In the genomic region with DNA sequence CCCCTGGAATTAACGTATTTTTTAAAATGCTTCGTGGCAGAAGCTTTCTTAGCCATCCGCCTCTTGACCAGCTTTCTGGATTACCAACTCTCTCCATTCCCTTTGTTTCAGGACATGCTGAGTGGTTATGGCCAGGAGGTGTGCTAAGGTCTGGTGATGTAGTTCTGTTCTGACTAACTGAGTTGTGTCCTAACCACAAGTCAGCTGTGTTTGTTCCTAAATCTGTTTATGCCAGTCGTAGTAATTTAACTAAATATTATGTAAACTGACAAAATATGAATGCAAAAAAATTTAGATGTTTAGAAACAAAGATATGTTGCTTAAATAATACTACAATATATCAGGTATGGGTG, we compare ENCODE assay signal across 13 cellular contexts.
DNase-seq lines count a peak whose midpoint lies in the region; ATAC-seq, FAIRE-seq and TF ChIP-seq lines count a peak whose summit lies in the region.
"Had no signal": no experiment of that assay in that cellular context is flagged by ENCODE, and none has a peak within 500 bp of the region (broad histone marks: within the 10 kb centered on the region; RNA-seq: fewer than 3 reads in every experiment).

No MANE protein-coding gene starts in this region.

- no peak overlapping the region for H2BK20ac ChIP-seq in IMR-90 (ENCODE audit: low read depth, low read length)

- no peak overlapping the region for H2AFZ ChIP-seq in IMR-90 (replicated peaks; ENCODE audit: low read length, poor library complexity)

- H3K79me1 ChIP-seq in IMR-90 (ENCODE audit: low read depth in 1 of 2, low read length in 2 of 2) = peaks cover 4 to 15% of the 10 kb centered on the region in 2 experiments; a peak in 3 of 4 replicates

- H3K36me3 ChIP-seq in IMR-90 (ENCODE audit: control insufficient read depth, insufficient read depth, low read length) (no peaks in the 10 kb centered on the region), left lung (no peaks in the 10 kb centered on the region), thyroid gland (no peaks in the 10 kb centered on the region)
- H3K36me3 ChIP-seq: BE2C, thoracic aorta had no signal

- peaks cover 2% of the 10 kb centered on the region for H3K4me1 ChIP-seq in IMR-90 (ENCODE audit: control insufficient read depth, insufficient read depth, low read length)
- peaks cover 0 to 3% of the 10 kb centered on the region in 2 donors for H3K4me1 ChIP-seq in left lung
- peaks cover 5 to 6% of the 10 kb centered on the region in 2 donors for H3K4me1 ChIP-seq in thyroid gland
- H3K4me1 ChIP-seq: BE2C had no signal

- H4K91ac ChIP-seq in IMR-90 (ENCODE audit: insufficient read depth, low read depth, low read length) = no peak overlapping the region

- no TSS peak for BruUV-seq in IMR-90 (replicated peaks; lab: Mats Ljungman, UMichigan)

- no peaks in the 10 kb centered on the region for H3K4me1 Mint-ChIP-seq in activated T-helper 17 cell treated with anti-CD3 and anti-CD28 coated beads, Interleukin-2, amount 50 U/mL, for 72 hours

- no CpG with 5 or more reads among the region's 4 CpGs for WGBS in IMR-90 (ENCODE audit: extremely low coverage in 2 of 2, insufficient read length in 1 of 2), 2 experiments
- 74 to 89% methylated on average over 4 of the region's 4 CpGs for WGBS in thyroid gland, 2 donors

- no peak overlapping the region for H3K27ac ChIP-seq in IMR-90 (ENCODE audit: insufficient read depth, low read length)
- H3K27ac ChIP-seq in left lung = peak overlapping the region in 1 of 2 donors; percentile 15
- H3K27ac ChIP-seq in thyroid gland = no peak overlapping the region
- H3K27ac ChIP-seq: thoracic aorta had no signal

- no peak overlapping the region for H4K5ac ChIP-seq in IMR-90 (ENCODE audit: low read depth, low read length)

- H3K18ac ChIP-seq in IMR-90 (ENCODE audit: low read depth, low read length) = no peak overlapping the region

- intact Hi-C loops in IMR-90 (cut with micrococcal nuclease) (no loop called here), left lung (cut with DNase I) (no loop called here), thyroid gland (cut with DNase I) (no loop called here)

- H2AK5ac ChIP-seq in IMR-90 (ENCODE audit: low read depth, low read length) = no peak overlapping the region

- H3K9ac ChIP-seq in IMR-90 (ENCODE audit: low read depth, low read length) = no peak overlapping the region

- H3K4me3 Mint-ChIP-seq in activated T-helper 17 cell treated with anti-CD3 and anti-CD28 coated beads, Interleukin-2, amount 50 U/mL, for 72 hours = no peak overlapping the region
- H3K4me3 Mint-ChIP-seq: activated T-cell treated with anti-CD3 and anti-CD28 coated beads, Interleukin-2, amount 50 U/mL, for 4 hours had no signal

- CTCF ChIA-PET in IMR-90 (lab: Yijun Ruan, JAX) = no interaction called here

- no peak overlapping the region for H3K4ac ChIP-seq in IMR-90 (ENCODE audit: low read depth, low read length)

- no peak overlapping the region for H2BK120ac ChIP-seq in IMR-90 (ENCODE audit: low read depth, low read length)

- no peak overlapping the region for H2BK15ac ChIP-seq in IMR-90 (ENCODE audit: low read depth, low read length)

- no peak for TF ChIP-seq POLR2A in GM12891 (IDR thresholded peaks at IDR 0.05; ENCODE audit: low read depth, low read length)
- TF ChIP-seq POLR2A in IMR-90 (IDR thresholded peaks at IDR 0.05; ENCODE audit: low read depth, low read length) = no peak
- no peak for TF ChIP-seq POLR2A in thyroid gland (IDR thresholded peaks at IDR 0.05)

- H3K4me3 ChIP-seq in IMR-90 (ENCODE audit: insufficient read depth, low read depth, low read length) (no peak overlapping the region), left lung (no peak overlapping the region), thyroid gland (replicated peaks in 1 of 3) (no peak overlapping the region)
- H3K4me3 ChIP-seq: thoracic aorta had no signal

- DNase-seq in GM12891 (ENCODE audit: insufficient read length, low spot score) (peak; percentile 13), IMR-90 (peak; percentile 58), left lung (no peak), thyroid gland (no peak), frontal cortex (ENCODE audit: low spot score in 2 of 2) (no peak)
- no peak for DNase-seq in activated T-cell treated with anti-CD3 and anti-CD28 coated beads, Interleukin-2, amount 50 U/mL, for 48 hours
- DNase-seq: activated T-cell treated with anti-CD3 and anti-CD28 coated beads, Interleukin-2, amount 50 U/mL, for 4 hours; BE2C; right cardiac atrium; Right ventricle myocardium superior had no signal

- no peak overlapping the region for H4K8ac ChIP-seq in IMR-90 (ENCODE audit: low read depth in 2 of 2, low read length in 2 of 2)

- dilution Hi-C loops in IMR-90 (cut with HindIII; ENCODE audit: low sequenced_read_pairs, unreplicated experiment) = no loop called here

- no peak for TF ChIP-seq RAD21 in IMR-90 (IDR thresholded peaks at IDR 0.05; ENCODE audit: low read length)

- H3K27me3 ChIP-seq in IMR-90 (ENCODE audit: control insufficient read depth, insufficient read depth, low read length) (no peaks in the 10 kb centered on the region), left lung (no peaks in the 10 kb centered on the region), thyroid gland (no peaks in the 10 kb centered on the region)
- H3K27me3 ChIP-seq: BE2C had no signal

- POLR2A ChIA-PET in IMR-90 (lab: Charles Lee; ENCODE audit: unreplicated experiment) = no interaction called here

- no peaks in the 10 kb centered on the region for H3K36me3 Mint-ChIP-seq in activated T-helper 17 cell treated with anti-CD3 and anti-CD28 coated beads, Interleukin-2, amount 50 U/mL, for 72 hours (ENCODE audit: low read depth)

- in situ Hi-C loops in IMR-90 (cut with MboI; ENCODE audit: low sequenced_read_pairs) = no loop called here

- no peaks in the 10 kb centered on the region for H3K27me3 Mint-ChIP-seq in activated T-helper 17 cell treated with anti-CD3 and anti-CD28 coated beads, Interleukin-2, amount 50 U/mL, for 72 hours

- H3K14ac ChIP-seq in IMR-90 (replicated peaks; ENCODE audit: low read depth, low read length) = 0 out of 2 replicates have a peak overlapping the region, but pooled peaks have one; percentile 10

- no peaks in the 10 kb centered on the region for H4K20me1 ChIP-seq in IMR-90 (ENCODE audit: insufficient read depth, low read length)

- no peak overlapping the region for H3K4me2 ChIP-seq in IMR-90 (ENCODE audit: low read depth, low read length)

- no peak overlapping the region for H2BK5ac ChIP-seq in IMR-90 (ENCODE audit: low read depth, low read length, poor library complexity, severe bottlenecking)

- FAIRE-seq in GM12891 (lab: Jason Lieb, UNC) (peak; percentile 9), frontal cortex (lab: Jason Lieb, UNC) (no peak)

- no peaks in the 10 kb centered on the region for H3K9me1 ChIP-seq in IMR-90 (ENCODE audit: insufficient read depth, low read length)

- H3K27ac Mint-ChIP-seq in activated T-helper 17 cell treated with anti-CD3 and anti-CD28 coated beads, Interleukin-2, amount 50 U/mL, for 72 hours = no peak overlapping the region

- no peak for TF ChIP-seq CTCF in IMR-90 (conservative IDR thresholded peaks at IDR 0.05; ENCODE audit: low read depth, low read length)
- no peak for TF ChIP-seq CTCF in left lung (IDR thresholded peaks at IDR 0.05)
- TF ChIP-seq CTCF in thyroid gland (IDR thresholded peaks at IDR 0.05) = no peak

- H3K9me3 Mint-ChIP-seq in activated T-helper 17 cell treated with anti-CD3 and anti-CD28 coated beads, Interleukin-2, amount 50 U/mL, for 72 hours = no peaks in the 10 kb centered on the region
- H3K9me3 Mint-ChIP-seq: activated T-cell treated with anti-CD3 and anti-CD28 coated beads, Interleukin-2, amount 50 U/mL, for 4 hours had no signal

- H3K23ac ChIP-seq in IMR-90 (ENCODE audit: low read depth, low read length) = no peak overlapping the region

- H2AK9ac ChIP-seq in IMR-90 (replicated peaks; ENCODE audit: low read depth, low read length, poor library complexity) = no peak overlapping the region

- H3K9me3 ChIP-seq in IMR-90 (ENCODE audit: control insufficient read depth, insufficient read depth, low read length) (no peaks in the 10 kb centered on the region), left lung (no peaks in the 10 kb centered on the region), thyroid gland (no peaks in the 10 kb centered on the region)
- H3K9me3 ChIP-seq: BE2C, thoracic aorta had no signal

- no peak overlapping the region for H3K56ac ChIP-seq in IMR-90 (ENCODE audit: extremely low read depth, insufficient read depth, low read length)

- peak; percentile 82 for ATAC-seq in GM21619 (IDR thresholded peaks at IDR 0.05; ENCODE audit: unreplicated experiment)
- ATAC-seq in IMR-90 (ENCODE audit: low read depth) = peak; percentile 64; the same call in 1 of the 2 replicates
- ATAC-seq in left lung = peak; percentile 81
- ATAC-seq in activated T-helper 17 cell treated with anti-CD3 and anti-CD28 coated beads, Interleukin-2, amount 50 U/mL, for 72 hours (replicated peaks) = no peak
- ATAC-seq: activated T-cell treated with anti-CD3 and anti-CD28 coated beads, Interleukin-2, amount 50 U/mL, for 4 hours had no signal

TF ChIP-seq in GM12891, 5 proteins besides CTCF, POLR2A, EP300 and RAD21:
- TF ChIP-seq SPI1 (IDR thresholded peaks at IDR 0.05; ENCODE audit: low read depth, low read length) = no peak
- TF ChIP-seq PAX5 (IDR thresholded peaks at IDR 0.05; ENCODE audit: insufficient read depth, low read length, severe bottlenecking) = no peak
- no peak for TF ChIP-seq TAF1 (IDR thresholded peaks at IDR 0.05; ENCODE audit: low read depth, low read length)
- no peak for TF ChIP-seq POLR2AphosphoS5 (IDR thresholded peaks at IDR 0.05; ENCODE audit: low read depth, low read length)
- TF ChIP-seq POU2F2 (IDR thresholded peaks at IDR 0.05; ENCODE audit: low read depth, low read length) = no peak

TF ChIP-seq in IMR-90, 13 proteins besides CTCF, POLR2A, EP300 and RAD21 (continues in another document):
- TF ChIP-seq NFE2L2 (IDR thresholded peaks at IDR 0.05; ENCODE audit: low read depth, low read length) (no peak), RCOR1 (IDR thresholded peaks at IDR 0.05; ENCODE audit: insufficient replicate concordance, low read length) (no peak), FOS (IDR thresholded peaks at IDR 0.05; ENCODE audit: low read depth, low read length) (no peak), RFX5 (IDR thresholded peaks at IDR 0.05; ENCODE audit: low read depth, low read length) (no peak), MXI1 (IDR thresholded peaks at IDR 0.05; ENCODE audit: borderline replicate concordance, low read depth, low read length) (no peak), MAFK (IDR thresholded peaks at IDR 0.05; ENCODE audit: low read depth, low read length) (no peak), CHD1 (IDR thresholded peaks at IDR 0.05; ENCODE audit: low read depth, low read length) (no peak), SMC3 (IDR thresholded peaks at IDR 0.05; ENCODE audit: low read depth, low read length) (no peak), CEBPB (IDR thresholded peaks at IDR 0.05; ENCODE audit: low read depth, low read length) (no peak)
- TF ChIP-seq, protein P1, sequence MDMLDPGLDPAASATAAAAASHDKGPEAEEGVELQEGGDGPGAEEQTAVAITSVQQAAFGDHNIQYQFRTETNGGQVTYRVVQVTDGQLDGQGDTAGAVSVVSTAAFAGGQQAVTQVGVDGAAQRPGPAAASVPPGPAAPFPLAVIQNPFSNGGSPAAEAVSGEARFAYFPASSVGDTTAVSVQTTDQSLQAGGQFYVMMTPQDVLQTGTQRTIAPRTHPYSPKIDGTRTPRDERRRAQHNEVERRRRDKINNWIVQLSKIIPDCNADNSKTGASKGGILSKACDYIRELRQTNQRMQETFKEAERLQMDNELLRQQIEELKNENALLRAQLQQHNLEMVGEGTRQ (IDR thresholded peaks at IDR 0.05; ENCODE audit: low read depth, low read length) = no peak

Comparison
In these comparisons a context has a peak if more than half of its experiments do, and no peak if none do; other contexts are left out.
1. DNase-seq: peak in GM12891 (single experiment) and IMR-90 (single experiment); none in left lung (0 of 2), thyroid gland (0 of 2), frontal cortex (0 of 2) and activated T-cell treated with anti-CD3 and anti-CD28 coated beads, Interleukin-2, amount 50 U/mL, for 48 hours (0 of 2).